In the genomic region with DNA sequence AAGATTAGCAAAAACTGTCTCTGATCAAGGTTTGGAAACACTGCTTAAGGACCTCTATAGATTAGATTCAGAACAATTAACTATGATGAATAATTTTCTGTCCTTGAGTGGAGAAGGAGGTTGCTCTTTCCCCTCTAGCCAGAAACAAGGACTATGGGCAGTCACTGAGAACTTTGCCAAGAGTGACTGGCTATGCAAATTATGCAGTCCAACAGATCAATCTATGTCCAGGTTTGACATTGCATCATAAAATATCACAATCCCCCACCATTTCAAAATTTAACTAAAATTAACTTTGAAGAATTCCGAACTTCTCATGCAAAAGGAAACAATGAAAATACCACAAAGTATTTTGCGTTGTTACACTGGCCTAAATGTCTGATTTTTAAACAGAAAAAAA, we compare ENCODE assay signal across 30 cellular contexts. TPM values are rescaled to one million over a fixed set of nuclear protein-coding genes. Genes with fewer than 3 reads are reported as not detected.
"Had no signal": no experiment of that assay in that cellular context is flagged by ENCODE, and none has a peak within 500 bp of the region (broad histone marks: within the 10 kb centered on the region; RNA-seq: fewer than 3 reads in every experiment).

No MANE protein-coding gene starts in this region.

- H3K27ac Mint-ChIP-seq: activated CD4-positive, alpha-beta memory T cell treated with anti-CD3 and anti-CD28 coated beads for 36 hours; activated CD4-positive, alpha-beta T cell treated with anti-CD3 and anti-CD28 coated beads, Interleukin-2, amount 10 ng/mL, durations not matched to agents 7 days and 5 days; activated naive CD4-positive, alpha-beta T cell treated with anti-CD3 and anti-CD28 coated beads for 36 hours; activated naive CD4-positive, alpha-beta T cell treated with anti-CD3 and anti-CD28 coated beads, Interleukin-2, amount 50 U/mL, for 72 hours; activated T-helper 1 cell treated with anti-CD3 and anti-CD28 coated beads, Interleukin-12 subunit alpha, Interleukin-12 subunit beta, Interleukin-2, Interleukin-4 antibody, amounts not matched to agents 30 ng/mL and 10 ng/mL and 1 ng/mL, durations not matched to agents 14 hours and 24 hours and 36 hours; T-helper 1 cell treated with Interleukin-12 subunit alpha and Interleukin-12 subunit beta and Interleukin-4 antibody, amounts not matched to agents 30 μg/mL and 1 μg/mL, for 36 hours; T-helper 2 cell treated with Interferon-gamma antibody and Interleukin-4, amounts not matched to agents 5 μg/mL and 100 μg/mL, for 36 hours had no signal

- DNase-seq: activated CD4-positive, alpha-beta memory T cell treated with anti-CD3 and anti-CD28 coated beads for 36 hours; activated CD4-positive, alpha-beta T cell treated with anti-CD3 and anti-CD28 coated beads, Interleukin-2, amount 10 ng/mL, durations not matched to agents 7 days and 5 days; activated CD8-positive, alpha-beta memory T cell treated with anti-CD3 and anti-CD28 coated beads, Interleukin-2, amount 50 U/mL, for 4 hours; activated gamma-delta T cell treated with Interleukin-2 at 50 U/mL for 16 hours; activated naive CD4-positive, alpha-beta T cell treated with anti-CD3 and anti-CD28 coated beads for 36 hours; activated T-cell treated with anti-CD3 and anti-CD28 coated beads for 4 hours; activated T-cell treated with anti-CD3 and anti-CD28 coated beads, Interleukin-2, amount 50 U/mL, for 4 hours; body of pancreas; NCI-H1092 treated with DMSO at 0.1 percent for 48 hours; NCI-H146; NCI-H187; NCI-H2029 treated with DMSO at 0.1 percent for 48 hours; NCI-H2107; NCI-H2171; NCI-H510A; NCI-H748 treated with DMSO at 0.1 percent for 48 hours; NK-92 treated with Interleukin-12 subunit alpha and Interleukin-12 subunit beta, amount 100 ng/mL, for 24 hours; Peyer's patch; RPMI8226; SHP77 treated with DMSO at 0.1 percent for 48 hours; SK-N-SH had no signal

- H3K9me3 ChIP-seq: adrenal gland, body of pancreas, breast epithelium, Peyer's patch, SJSA1, SK-N-SH had no signal

- H3K4me1 Mint-ChIP-seq: activated CD4-positive, alpha-beta T cell treated with anti-CD3 and anti-CD28 coated beads, Interleukin-2, amount 10 ng/mL, durations not matched to agents 7 days and 5 days had no signal

- H3K27ac ChIP-seq: adrenal gland, body of pancreas, breast epithelium, Peyer's patch, SJSA1 had no signal

- H3K36me3 ChIP-seq: adrenal gland, breast epithelium, Peyer's patch, SJSA1 had no signal

- H3K36me3 Mint-ChIP-seq: activated CD4-positive, alpha-beta memory T cell treated with anti-CD3 and anti-CD28 coated beads for 36 hours; activated naive CD4-positive, alpha-beta T cell treated with anti-CD3 and anti-CD28 coated beads, Interleukin-2, amount 50 U/mL, for 72 hours had no signal

- H3K9me3 Mint-ChIP-seq: activated CD4-positive, alpha-beta memory T cell treated with anti-CD3 and anti-CD28 coated beads for 36 hours; activated CD4-positive, alpha-beta T cell treated with anti-CD3 and anti-CD28 coated beads, Interleukin-2, amount 10 ng/mL, durations not matched to agents 7 days and 5 days; activated naive CD4-positive, alpha-beta T cell treated with anti-CD3 and anti-CD28 coated beads for 36 hours; activated naive CD4-positive, alpha-beta T cell treated with anti-CD3 and anti-CD28 coated beads, Interleukin-2, amount 50 U/mL, for 72 hours; activated T-cell treated with anti-CD3 and anti-CD28 coated beads, Interleukin-2, amount 50 U/mL, for 4 hours; activated T-helper 1 cell treated with anti-CD3 and anti-CD28 coated beads, Interleukin-12 subunit alpha, Interleukin-12 subunit beta, Interleukin-2, Interleukin-4 antibody, amounts not matched to agents 30 ng/mL and 10 ng/mL and 1 ng/mL, durations not matched to agents 14 hours and 24 hours and 36 hours; T-helper 1 cell treated with Interleukin-12 subunit alpha and Interleukin-12 subunit beta and Interleukin-4 antibody, amounts not matched to agents 30 μg/mL and 1 μg/mL, for 36 hours; T-helper 2 cell treated with Interferon-gamma antibody and Interleukin-4, amounts not matched to agents 5 μg/mL and 100 μg/mL, for 36 hours had no signal

- FAIRE-seq: astrocyte, TTC549 had no signal

- H3K4me3 ChIP-seq: adrenal gland, body of pancreas, breast epithelium, Peyer's patch, SJSA1 had no signal

- H3K4me1 ChIP-seq: breast epithelium, Peyer's patch, SJSA1 had no signal

- H3K4me3 Mint-ChIP-seq: activated CD4-positive, alpha-beta memory T cell treated with anti-CD3 and anti-CD28 coated beads for 36 hours; activated CD4-positive, alpha-beta T cell treated with anti-CD3 and anti-CD28 coated beads, Interleukin-2, amount 10 ng/mL, durations not matched to agents 7 days and 5 days; activated naive CD4-positive, alpha-beta T cell treated with anti-CD3 and anti-CD28 coated beads for 36 hours; activated T-cell treated with anti-CD3 and anti-CD28 coated beads, Interleukin-2, amount 50 U/mL, for 4 hours; activated T-helper 1 cell treated with anti-CD3 and anti-CD28 coated beads, Interleukin-12 subunit alpha, Interleukin-12 subunit beta, Interleukin-2, Interleukin-4 antibody, amounts not matched to agents 30 ng/mL and 10 ng/mL and 1 ng/mL, durations not matched to agents 14 hours and 24 hours and 36 hours; T-helper 1 cell treated with Interleukin-12 subunit alpha and Interleukin-12 subunit beta and Interleukin-4 antibody, amounts not matched to agents 30 μg/mL and 1 μg/mL, for 36 hours; T-helper 2 cell treated with Interferon-gamma antibody and Interleukin-4, amounts not matched to agents 5 μg/mL and 100 μg/mL, for 36 hours had no signal

- H3K27me3 ChIP-seq: adrenal gland, body of pancreas, breast epithelium, Peyer's patch, SJSA1 had no signal

- ATAC-seq: activated T-cell treated with anti-CD3 and anti-CD28 coated beads, Interleukin-2, amount 50 U/mL, for 4 hours; body of pancreas had no signal

RNA-seq across cellular contexts. Expression of a gene that starts 50.6 kb away (rescaled TPM):
- total RNA-seq: activated CD4-positive, alpha-beta memory T cell treated with anti-CD3 and anti-CD28 coated beads for 36 hours; activated CD4-positive, alpha-beta T cell treated with anti-CD3 and anti-CD28 coated beads, Interleukin-2, amount 10 ng/mL, durations not matched to agents 7 days and 5 days; activated naive CD4-positive, alpha-beta T cell treated with anti-CD3 and anti-CD28 coated beads for 36 hours; activated naive CD4-positive, alpha-beta T cell treated with anti-CD3 and anti-CD28 coated beads, Interleukin-2, amount 50 U/mL, for 72 hours; activated T-helper 1 cell treated with anti-CD3 and anti-CD28 coated beads, Interleukin-12 subunit alpha, Interleukin-12 subunit beta, Interleukin-2, Interleukin-4 antibody, amounts not matched to agents 30 ng/mL and 10 ng/mL and 1 ng/mL, durations not matched to agents 14 hours and 24 hours and 36 hours had no signal
- polyA plus RNA-seq: SK-N-SH had no signal
